1 cellular context compared by ENCODE assay signal in genomic region chrX:77447339-77448149, GRCh38.
TF ChIP-seq lines count a peak whose summit lies in the region.

Gene FGF16, plus strand, starts transcription at chrX:77447389. Its CDS starts 286 bp downstream, at chrX:77447675.

TF ChIP-seq in HepG2, 621 proteins besides CTCF, POLR2A, EP300 and RAD21 (continued from another document):
- TF ChIP-seq ZUFSP (CRISPR knock-in tag; IDR thresholded peaks at IDR 0.05; ENCODE audit: borderline replicate concordance) (no peak), YEATS2 (CRISPR knock-in tag; IDR thresholded peaks at IDR 0.05; ENCODE audit: borderline replicate concordance) (no peak), ZNF784 (CRISPR knock-in tag; IDR thresholded peaks at IDR 0.05; ENCODE audit: borderline replicate concordance) (no peak), JUND (CRISPR knock-in tag; IDR thresholded peaks at IDR 0.05) (no peak), GTF2F1 (IDR thresholded peaks at IDR 0.05; ENCODE audit: low read length) (no peak)
